ENCODE assay signal across 11 cellular contexts in genomic region chr1:19011832-19012231, GRCh38. TPM values are rescaled to one million over a fixed set of nuclear protein-coding genes. Genes with fewer than 3 reads are reported as not detected.
A peak's percentile ranks its signal among the peaks of the same experiment; 100 is the strongest.
DNase-seq lines count a peak whose midpoint lies in the region; ATAC-seq, FAIRE-seq and TF ChIP-seq lines count a peak whose summit lies in the region.
"Had no signal": no experiment of that assay in that cellular context is flagged by ENCODE, and none has a peak within 500 bp of the region (broad histone marks: within the 10 kb centered on the region; RNA-seq: fewer than 3 reads in every experiment).

No MANE protein-coding gene starts in this region.

- H3K4me1 ChIP-seq in adipocyte (ENCODE audit: control insufficient read depth, insufficient read depth, low read length) (peaks cover 43% of the 10 kb centered on the region), HepG2 (ENCODE audit: insufficient read depth, low read length) (peaks cover 82% of the 10 kb centered on the region), subcutaneous abdominal adipose tissue (ENCODE audit: control insufficient read depth in 5 of 5, insufficient read depth in 5 of 5, low read length in 5 of 5) (peaks cover 3 to 32% (median 21%) of the 10 kb centered on the region in 5 donors)

- in situ Hi-C loops in HepG2 (cut with HindIII; ENCODE audit: extremely low pct_ligation_motif_present, low pct_unique_long_range_greater_than_20kb): no loop called here

- no peak overlapping the region for H3K4me3 ChIP-seq in adipocyte (ENCODE audit: low read length)
- peak overlapping the region in 1 of 3 experiments; percentile 6; a peak in 3 of 6 replicates for H3K4me3 ChIP-seq in HepG2 (replicated peaks in 1 of 3; ENCODE audit: insufficient read depth in 1 of 3, low read depth in 2 of 3, low read length in 3 of 3)
- no peak overlapping the region for H3K4me3 ChIP-seq in subcutaneous abdominal adipose tissue (ENCODE audit: low read depth in 1 of 5, low read length in 5 of 5)
- H3K4me3 ChIP-seq: cardiac muscle cell had no signal

- POLR2A ChIA-PET in activated CD4-positive, alpha-beta T cell treated with anti-CD3 and anti-CD28 coated beads, Interleukin-2, amount 10 ng/mL, durations not matched to agents 7 days and 5 days (lab: Charles Lee): no interaction called here
- POLR2A ChIA-PET in HepG2 (lab: Yijun Ruan, JAX): interaction anchor here (0.8 to 3.5 kb wide), 9 partner anchors 22 to 109 kb away, joined by 3 to 37 read pairs (median 6); partner anchors contain the start of genes ALDH4A1 and IFFO2

- BruUV-seq in HepG2 (replicated peaks; lab: Mats Ljungman, UMichigan): no TSS peak

- CTCF ChIA-PET in activated CD4-positive, alpha-beta T cell treated with anti-CD3 and anti-CD28 coated beads, Interleukin-2, amount 10 ng/mL, durations not matched to agents 7 days and 5 days (lab: Charles Lee): no interaction called here
- CTCF ChIA-PET in HepG2 (lab: Yijun Ruan, JAX; ENCODE audit: low intra/inter-chr PET ratio, low total read pairs): interaction anchor here (1.2 kb wide), 1 partner anchor 84 kb away, joined by 4 read pairs; no protein-coding TSS in a partner anchor

- no peak for DNase-seq in activated CD4-positive, alpha-beta T cell treated with anti-CD3 and anti-CD28 coated beads, Interleukin-2, amount 10 ng/mL, durations not matched to agents 7 days and 5 days
- DNase-seq in activated CD4-positive, alpha-beta T cell treated with anti-CD3 and anti-CD28 coated beads for 48 hours: no peak
- DNase-seq in adipocyte (ENCODE audit: low read depth): no peak
- DNase-seq in HepG2 (ENCODE audit: low spot score): no peak
- no peak for DNase-seq in T-helper 9 cell
- DNase-seq in SHP77 (lab: John Stamatoyannopoulos, UW): no peak
- DNase-seq in NCI-H1105 treated with DMSO at 0.1 percent for 48 hours (lab: John Stamatoyannopoulos, UW): no peak
- DNase-seq: NCI-H1694 had no signal

- no peak for TF ChIP-seq CTCF in HepG2 (CRISPR knock-in tag; IDR thresholded peaks at IDR 0.05)

- intact Hi-C loops in HepG2 (cut with micrococcal nuclease; ENCODE audit: unreplicated experiment): loop anchor here (1.0 to 5.0 kb wide), 5 partner anchors 35 to 111 kb away; no protein-coding TSS in a partner anchor

- peaks cover 3% of the 10 kb centered on the region for H3K27me3 Mint-ChIP-seq in activated CD4-positive, alpha-beta T cell treated with anti-CD3 and anti-CD28 coated beads, Interleukin-2, amount 10 ng/mL, durations not matched to agents 7 days and 5 days

- TF ChIP-seq RAD21 in HepG2 (CRISPR knock-in tag; IDR thresholded peaks at IDR 0.05): no peak

- no peaks in the 10 kb centered on the region for H4K20me1 ChIP-seq in HepG2 (ENCODE audit: insufficient read depth, low read length)

- peak overlapping the region; percentile 16 for H3K27ac Mint-ChIP-seq in activated CD4-positive, alpha-beta T cell treated with anti-CD3 and anti-CD28 coated beads, Interleukin-2, amount 10 ng/mL, durations not matched to agents 7 days and 5 days

- no peaks in the 10 kb centered on the region for H3K36me3 ChIP-seq in adipocyte (ENCODE audit: control insufficient read depth, insufficient read depth, low read length, severe bottlenecking)
- no peaks in the 10 kb centered on the region for H3K36me3 ChIP-seq in HepG2 (replicated peaks in 1 of 2; ENCODE audit: control insufficient read depth in 1 of 2, insufficient read depth in 2 of 2, low read length in 2 of 2)
- H3K36me3 ChIP-seq in subcutaneous abdominal adipose tissue (ENCODE audit: control insufficient read depth in 5 of 5, insufficient read depth in 5 of 5, low read length in 5 of 5): no peaks in the 10 kb centered on the region
- H3K36me3 ChIP-seq: cardiac muscle cell had no signal

- no peaks in the 10 kb centered on the region for H3K79me2 ChIP-seq in HepG2 (ENCODE audit: insufficient read depth, low read length)

- TF ChIP-seq EP300 in HepG2 (IDR thresholded peaks at IDR 0.05; ENCODE audit: low read depth in 2 of 2, low read length in 2 of 2) (no peak), HepG2 (CRISPR knock-in tag; IDR thresholded peaks at IDR 0.05; ENCODE audit: borderline replicate concordance) (no peak)

- peak overlapping the region; percentile 20 for H3K27ac ChIP-seq in HepG2 (ENCODE audit: extremely low read length, insufficient read depth, low read length)
- H3K27ac ChIP-seq in subcutaneous abdominal adipose tissue (ENCODE audit: low read depth, low read length): peak overlapping the region; percentile 75
- H3K27ac ChIP-seq: cardiac muscle cell, HL-60 had no signal

- no peaks in the 10 kb centered on the region for H3K36me3 Mint-ChIP-seq in activated CD4-positive, alpha-beta T cell treated with anti-CD3 and anti-CD28 coated beads, Interleukin-2, amount 10 ng/mL, durations not matched to agents 7 days and 5 days (ENCODE audit: low read depth)

- H3K4me3 Mint-ChIP-seq in activated CD4-positive, alpha-beta T cell treated with anti-CD3 and anti-CD28 coated beads, Interleukin-2, amount 10 ng/mL, durations not matched to agents 7 days and 5 days: no peak overlapping the region

- H3K4me1 Mint-ChIP-seq in activated CD4-positive, alpha-beta T cell treated with anti-CD3 and anti-CD28 coated beads, Interleukin-2, amount 10 ng/mL, durations not matched to agents 7 days and 5 days: peaks cover 29% of the 10 kb centered on the region

- no peak for FAIRE-seq in HepG2 (lab: Jason Lieb, UNC)

- 39% methylated on average over 6 of the region's 6 CpGs for WGBS in HepG2 (ENCODE audit: low lambda C conversion rate)

- peak overlapping the region; percentile 93 for H3K4me2 ChIP-seq in HepG2 (ENCODE audit: low read depth, low read length)

- H3K9ac ChIP-seq in adipocyte (ENCODE audit: low read length) (peak overlapping the region; percentile 8), HepG2 (ENCODE audit: insufficient read depth, low read depth, low read length) (peak overlapping the region; percentile 19; the same call in 1 of the 2 replicates), subcutaneous abdominal adipose tissue (ENCODE audit: low read length in 5 of 5) (peak overlapping the region in 2 of 5 donors; percentile 2 to 27)

- H3K9me3 ChIP-seq in adipocyte (ENCODE audit: control insufficient read depth, low read length) (no peaks in the 10 kb centered on the region), HepG2 (ENCODE audit: low read length) (no peaks in the 10 kb centered on the region), subcutaneous abdominal adipose tissue (ENCODE audit: control insufficient read depth in 5 of 5, low read length in 5 of 5) (no peaks in the 10 kb centered on the region)

- H2AFZ ChIP-seq in HepG2 (ENCODE audit: low read length): no peak overlapping the region

- TF ChIP-seq POLR2A in HepG2 (IDR thresholded peaks at IDR 0.05; ENCODE audit: insufficient read depth in 1 of 2, low read depth in 2 of 2, low read length in 2 of 2): no peak

- H3K27me3 ChIP-seq in adipocyte (replicated peaks; ENCODE audit: control insufficient read depth, insufficient read depth, low read length) (no peaks in the 10 kb centered on the region), HepG2 (ENCODE audit: control insufficient read depth in 1 of 2, insufficient read depth in 2 of 2, low read length in 2 of 2) (no peaks in the 10 kb centered on the region), subcutaneous abdominal adipose tissue (ENCODE audit: control insufficient read depth in 5 of 5, insufficient read depth in 4 of 5, low read length in 5 of 5) (no peaks in the 10 kb centered on the region)
- H3K27me3 ChIP-seq: cardiac muscle cell had no signal

- ATAC-seq in HepG2: no peak

- no peaks in the 10 kb centered on the region for H3K9me3 Mint-ChIP-seq in activated CD4-positive, alpha-beta T cell treated with anti-CD3 and anti-CD28 coated beads, Interleukin-2, amount 10 ng/mL, durations not matched to agents 7 days and 5 days

TF ChIP-seq in HepG2, 621 proteins besides CTCF, POLR2A, EP300 and RAD21 (continues in another document):
- TF ChIP-seq CHD2 (IDR thresholded peaks at IDR 0.05; ENCODE audit: low read depth, low read length) (no peak), ZNF780A (CRISPR knock-in tag; IDR thresholded peaks at IDR 0.05) (0 out of 2 replicates have a peak, but pooled peaks have one; percentile 11), ZSCAN20 (CRISPR knock-in tag; IDR thresholded peaks at IDR 0.05; ENCODE audit: borderline replicate concordance) (0 out of 2 replicates have a peak, but pooled peaks have one; percentile 38), CCDC6 (CRISPR knock-in tag; IDR thresholded peaks at IDR 0.05) (0 out of 2 replicates have a peak, but pooled peaks have one; percentile 11), GATA4 (IDR thresholded peaks at IDR 0.05; ENCODE audit: borderline replicate concordance, low read depth) (no peak), PLRG1 (conservative IDR thresholded peaks at IDR 0.05) (no peak), ZNF768 (CRISPR knock-in tag; IDR thresholded peaks at IDR 0.05) (peak; percentile 36; the same call in 1 of the 2 replicates)

RNA-seq across cellular contexts. Expression of gene IFFO2, which starts 55.4 kb away (rescaled TPM):
- total RNA-seq in activated CD4-positive, alpha-beta T cell treated with anti-CD3 and anti-CD28 coated beads, Interleukin-2, amount 10 ng/mL, durations not matched to agents 7 days and 5 days: 10 to 100 TPM; 20.4 to 21.7 TPM
- 16.3 and 16.7 TPM in 2 replicates for total RNA-seq in HepG2 (2016; rRNA removed; fragmentation: Illumina TruSeq; extraction: Trizol)
- total RNA-seq in HepG2 (2016; cell fraction: cytosol; rRNA removed; fragmentation: Illumina TruSeq; extraction: Trizol; ENCODE audit: low read depth): 1.4 and 1.9 TPM in 2 replicates
- 12.2 and 17.7 TPM in 2 replicates for total RNA-seq in HepG2 (2016; cell fraction: insoluble cytoplasmic fraction; rRNA removed; fragmentation: Illumina TruSeq; extraction: Trizol)
- total RNA-seq in HepG2 (2016; cell fraction: membrane; rRNA removed; fragmentation: Illumina TruSeq; extraction: Trizol): 3.8 and 4.9 TPM in 2 replicates
- total RNA-seq in HepG2 (2016; cell fraction: nucleus; rRNA removed; fragmentation: Illumina TruSeq; extraction: Trizol): 10.0 and 11.1 TPM in 2 replicates
- 6.9 and 7.3 TPM in 2 replicates for polyA plus RNA-seq in HepG2 (2011; rRNA removed)
- 8.4 and 12.3 TPM in 2 replicates for polyA plus RNA-seq in HepG2 (2011; cell fraction: cytosol; rRNA removed)
- 21.1 and 21.8 TPM in 2 replicates for polyA plus RNA-seq in HepG2 (2011; cell fraction: nucleus; rRNA removed)
- 5.7 and 8.6 TPM in 2 replicates for polyA plus RNA-seq in HepG2 (2012)
- 0.47 and 1.00 TPM in 2 replicates for polyA plus RNA-seq in HepG2 (2016; cell fraction: cytosol; fragmentation: Illumina TruSeq; extraction: Trizol; ENCODE audit: low read depth)
- polyA plus RNA-seq in HepG2 (2016; cell fraction: insoluble cytoplasmic fraction; fragmentation: Illumina TruSeq; extraction: Trizol; ENCODE audit: low read depth): 9.4 and 11.8 TPM in 2 replicates
- polyA plus RNA-seq in HepG2 (2016; cell fraction: membrane; fragmentation: Illumina TruSeq; extraction: Trizol; ENCODE audit: low read depth): 1.5 and 1.6 TPM in 2 replicates
- polyA plus RNA-seq in HepG2 (2016; cell fraction: nucleus; fragmentation: Illumina TruSeq; extraction: Trizol; ENCODE audit: insufficient read depth, low read depth): 13.9 and 14.1 TPM in 2 replicates
- 2.4 and 21.3 TPM in 2 replicates for polyA minus RNA-seq in HepG2 (2011; rRNA and poly(A)+ RNA removed; ENCODE audit: low replicate concordance)
- polyA minus RNA-seq in HepG2 (2011; cell fraction: cytosol; rRNA and poly(A)+ RNA removed): 10.2 and 10.5 TPM in 2 replicates
- polyA minus RNA-seq in HepG2 (2011; cell fraction: nucleus; rRNA and poly(A)+ RNA removed): 4.0 and 6.3 TPM in 2 replicates
